ENCODE assay signal across 1 cellular context in the genomic region with DNA sequence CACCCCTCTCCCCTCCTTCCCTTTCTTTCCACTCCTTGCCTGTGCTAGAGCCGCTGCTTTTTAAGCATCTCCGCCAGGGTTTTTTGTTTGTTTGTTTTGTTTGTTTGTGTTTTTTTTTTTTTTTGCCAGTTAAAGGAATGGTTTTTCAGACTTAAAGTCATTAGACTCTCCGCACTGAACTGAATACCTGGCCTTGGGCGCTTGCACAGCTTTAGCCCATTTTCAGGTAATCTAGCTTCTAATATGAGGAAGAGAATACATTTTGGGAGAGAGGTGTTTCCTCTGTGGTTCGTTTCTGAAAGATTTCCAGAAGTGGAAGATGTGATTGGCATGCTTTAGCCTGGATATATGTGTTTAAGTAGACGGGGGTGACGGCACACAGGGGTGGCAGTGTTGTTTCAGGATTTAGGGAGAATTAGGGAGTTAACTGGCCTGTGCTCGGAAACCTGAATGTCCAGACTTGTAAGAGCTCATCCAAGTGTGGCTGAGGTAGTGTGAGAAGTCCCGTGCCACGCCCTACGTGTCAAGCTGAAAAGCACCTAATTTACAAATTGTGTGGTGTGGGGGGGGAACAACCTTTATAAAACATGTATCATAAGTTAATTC.
TF ChIP-seq lines count a peak whose summit lies in the region.

No MANE protein-coding gene starts in this region.

TF ChIP-seq in GM12878, 131 proteins besides CTCF, POLR2A, EP300 and RAD21 (continued from another document):
- TF ChIP-seq CEBPB (IDR thresholded peaks at IDR 0.05; ENCODE audit: borderline replicate concordance in 1 of 2, low read depth in 2 of 2, low read length in 2 of 2) (no peak), ZNF24 (IDR thresholded peaks at IDR 0.05) (no peak), RCOR1 (conservative IDR thresholded peaks at IDR 0.05; ENCODE audit: low read depth, low read length) (no peak), NBN (IDR thresholded peaks at IDR 0.05) (peak; percentile 27), YBX1 (IDR thresholded peaks at IDR 0.05) (0 out of 2 replicates have a peak, but pooled peaks have one; percentile 65), MXI1 (IDR thresholded peaks at IDR 0.05; ENCODE audit: low read depth, low read length) (peak; percentile 41; the same call in 1 of the 2 replicates), POLR2AphosphoS5 (IDR thresholded peaks at IDR 0.05; ENCODE audit: low read length) (peak; percentile 54; the same call in 1 of the 2 replicates), STAT3 (IDR thresholded peaks at IDR 0.05; ENCODE audit: low read depth, low read length) (no peak), BHLHE40 (IDR thresholded peaks at IDR 0.05; ENCODE audit: borderline replicate concordance in 1 of 2, low read depth in 2 of 2, low read length in 1 of 2) (peak; percentile 96 to 97), PKNOX1 (IDR thresholded peaks at IDR 0.05) (0 out of 2 replicates have a peak, but pooled peaks have one; percentile 26), PML (IDR thresholded peaks at IDR 0.05; ENCODE audit: low read length) (0 out of 2 replicates have a peak, but pooled peaks have one; percentile 24), SIN3A (IDR thresholded peaks at IDR 0.05; ENCODE audit: low read depth, low read length) (0 out of 2 replicates have a peak, but pooled peaks have one; percentile 19), LARP7 (IDR thresholded peaks at IDR 0.05) (no peak), POU2F2 (IDR thresholded peaks at IDR 0.05; ENCODE audit: borderline replicate concordance, low read depth, low read length) (peak; percentile 84; the same call in 2 of the 3 replicates), ZNF687 (IDR thresholded peaks at IDR 0.05) (no peak), CHD4 (IDR thresholded peaks at IDR 0.05) (no peak), MTA2 (IDR thresholded peaks at IDR 0.05; ENCODE audit: low read depth) (peak; percentile 31; the same call in 1 of the 2 replicates), NFIC (IDR thresholded peaks at IDR 0.05; ENCODE audit: low read depth, low read length) (peak; percentile 23; the same call in 1 of the 2 replicates), RUNX3 (IDR thresholded peaks at IDR 0.05; ENCODE audit: low read length) (peak; percentile 53; the same call in 1 of the 2 replicates), IKZF2 (IDR thresholded peaks at IDR 0.05) (peak; percentile 55 to 56; a peak in 2 of 4 replicates)
- TF ChIP-seq, protein P1, sequence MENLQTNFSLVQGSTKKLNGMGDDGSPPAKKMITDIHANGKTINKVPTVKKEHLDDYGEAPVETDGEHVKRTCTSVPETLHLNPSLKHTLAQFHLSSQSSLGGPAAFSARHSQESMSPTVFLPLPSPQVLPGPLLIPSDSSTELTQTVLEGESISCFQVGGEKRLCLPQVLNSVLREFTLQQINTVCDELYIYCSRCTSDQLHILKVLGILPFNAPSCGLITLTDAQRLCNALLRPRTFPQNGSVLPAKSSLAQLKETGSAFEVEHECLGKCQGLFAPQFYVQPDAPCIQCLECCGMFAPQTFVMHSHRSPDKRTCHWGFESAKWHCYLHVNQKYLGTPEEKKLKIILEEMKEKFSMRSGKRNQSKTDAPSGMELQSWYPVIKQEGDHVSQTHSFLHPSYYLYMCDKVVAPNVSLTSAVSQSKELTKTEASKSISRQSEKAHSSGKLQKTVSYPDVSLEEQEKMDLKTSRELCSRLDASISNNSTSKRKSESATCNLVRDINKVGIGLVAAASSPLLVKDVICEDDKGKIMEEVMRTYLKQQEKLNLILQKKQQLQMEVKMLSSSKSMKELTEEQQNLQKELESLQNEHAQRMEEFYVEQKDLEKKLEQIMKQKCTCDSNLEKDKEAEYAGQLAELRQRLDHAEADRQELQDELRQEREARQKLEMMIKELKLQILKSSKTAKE (IDR thresholded peaks at IDR 0.05; ENCODE audit: low read depth, poor library complexity, severe bottlenecking), result peak; percentile 18
- TF ChIP-seq, protein P2, sequence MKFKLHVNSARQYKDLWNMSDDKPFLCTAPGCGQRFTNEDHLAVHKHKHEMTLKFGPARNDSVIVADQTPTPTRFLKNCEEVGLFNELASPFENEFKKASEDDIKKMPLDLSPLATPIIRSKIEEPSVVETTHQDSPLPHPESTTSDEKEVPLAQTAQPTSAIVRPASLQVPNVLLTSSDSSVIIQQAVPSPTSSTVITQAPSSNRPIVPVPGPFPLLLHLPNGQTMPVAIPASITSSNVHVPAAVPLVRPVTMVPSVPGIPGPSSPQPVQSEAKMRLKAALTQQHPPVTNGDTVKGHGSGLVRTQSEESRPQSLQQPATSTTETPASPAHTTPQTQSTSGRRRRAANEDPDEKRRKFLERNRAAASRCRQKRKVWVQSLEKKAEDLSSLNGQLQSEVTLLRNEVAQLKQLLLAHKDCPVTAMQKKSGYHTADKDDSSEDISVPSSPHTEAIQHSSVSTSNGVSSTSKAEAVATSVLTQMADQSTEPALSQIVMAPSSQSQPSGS (IDR thresholded peaks at IDR 0.05; ENCODE audit: low read length), result 0 out of 2 replicates have a peak, but pooled peaks have one; percentile 18
- TF ChIP-seq, protein P3, sequence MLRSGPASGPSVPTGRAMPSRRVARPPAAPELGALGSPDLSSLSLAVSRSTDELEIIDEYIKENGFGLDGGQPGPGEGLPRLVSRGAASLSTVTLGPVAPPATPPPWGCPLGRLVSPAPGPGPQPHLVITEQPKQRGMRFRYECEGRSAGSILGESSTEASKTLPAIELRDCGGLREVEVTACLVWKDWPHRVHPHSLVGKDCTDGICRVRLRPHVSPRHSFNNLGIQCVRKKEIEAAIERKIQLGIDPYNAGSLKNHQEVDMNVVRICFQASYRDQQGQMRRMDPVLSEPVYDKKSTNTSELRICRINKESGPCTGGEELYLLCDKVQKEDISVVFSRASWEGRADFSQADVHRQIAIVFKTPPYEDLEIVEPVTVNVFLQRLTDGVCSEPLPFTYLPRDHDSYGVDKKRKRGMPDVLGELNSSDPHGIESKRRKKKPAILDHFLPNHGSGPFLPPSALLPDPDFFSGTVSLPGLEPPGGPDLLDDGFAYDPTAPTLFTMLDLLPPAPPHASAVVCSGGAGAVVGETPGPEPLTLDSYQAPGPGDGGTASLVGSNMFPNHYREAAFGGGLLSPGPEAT (IDR thresholded peaks at IDR 0.05; ENCODE audit: low read depth), result peak; percentile 63; the same call in 1 of the 2 replicates
- TF ChIP-seq, protein P4, sequence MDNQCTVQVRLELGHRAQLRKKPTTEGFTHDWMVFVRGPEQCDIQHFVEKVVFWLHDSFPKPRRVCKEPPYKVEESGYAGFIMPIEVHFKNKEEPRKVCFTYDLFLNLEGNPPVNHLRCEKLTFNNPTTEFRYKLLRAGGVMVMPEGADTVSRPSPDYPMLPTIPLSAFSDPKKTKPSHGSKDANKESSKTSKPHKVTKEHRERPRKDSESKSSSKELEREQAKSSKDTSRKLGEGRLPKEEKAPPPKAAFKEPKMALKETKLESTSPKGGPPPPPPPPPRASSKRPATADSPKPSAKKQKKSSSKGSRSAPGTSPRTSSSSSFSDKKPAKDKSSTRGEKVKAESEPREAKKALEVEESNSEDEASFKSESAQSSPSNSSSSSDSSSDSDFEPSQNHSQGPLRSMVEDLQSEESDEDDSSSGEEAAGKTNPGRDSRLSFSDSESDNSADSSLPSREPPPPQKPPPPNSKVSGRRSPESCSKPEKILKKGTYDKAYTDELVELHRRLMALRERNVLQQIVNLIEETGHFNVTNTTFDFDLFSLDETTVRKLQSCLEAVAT (IDR thresholded peaks at IDR 0.05), result peak; percentile 72; the same call in 1 of the 2 replicates
